In the genomic region with DNA sequence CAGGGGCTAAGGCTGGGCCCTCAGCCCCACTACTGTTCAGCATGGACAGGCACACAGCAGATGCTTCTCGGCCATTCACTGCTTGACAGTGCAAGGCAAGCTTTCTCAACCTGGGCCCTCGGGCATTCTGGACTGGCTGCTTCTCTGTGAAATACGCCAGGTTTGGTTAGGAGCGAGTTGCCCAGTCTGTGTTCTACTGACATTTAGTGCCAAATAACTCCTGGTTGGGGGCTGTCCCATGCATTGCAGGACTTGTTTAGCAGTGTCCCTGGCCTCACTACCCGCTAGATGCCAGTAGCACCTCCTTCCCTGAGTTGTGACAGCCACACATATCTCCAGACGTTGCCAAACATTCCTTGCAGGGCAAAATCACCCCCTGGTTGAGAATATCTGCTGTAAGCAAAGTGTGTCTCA, we compare ENCODE assay signal across 15 cellular contexts.
A peak's percentile ranks its signal among the peaks of the same experiment; 100 is the strongest.
DNase-seq lines count a peak whose midpoint lies in the region; ATAC-seq, FAIRE-seq and TF ChIP-seq lines count a peak whose summit lies in the region.
"Had no signal": no experiment of that assay in that cellular context is flagged by ENCODE, and none has a peak within 500 bp of the region (broad histone marks: within the 10 kb centered on the region; RNA-seq: fewer than 3 reads in every experiment).

No MANE protein-coding gene starts in this region.

- no peak overlapping the region for H2BK12ac ChIP-seq in trophoblast cell (ENCODE audit: low read length)

- H3K14ac ChIP-seq in trophoblast cell (ENCODE audit: low read length) = no peak overlapping the region

- no peak overlapping the region for H3K18ac ChIP-seq in trophoblast cell (ENCODE audit: low read length)

- H3K27me3 ChIP-seq in esophagus squamous epithelium (no peaks in the 10 kb centered on the region), pancreas (no peaks in the 10 kb centered on the region), upper lobe of left lung (no peaks in the 10 kb centered on the region), trophoblast cell (ENCODE audit: insufficient read depth, low read length) (no peaks in the 10 kb centered on the region)

- no peak overlapping the region for H3K4ac ChIP-seq in trophoblast cell (ENCODE audit: low read depth, low read length)

- H3K23ac ChIP-seq in trophoblast cell (ENCODE audit: low read length) = no peak overlapping the region

- no peaks in the 10 kb centered on the region for H3K79me1 ChIP-seq in trophoblast cell (ENCODE audit: low read length)

- H3K4me1 ChIP-seq in esophagus squamous epithelium = peaks cover 9 to 45% (median 15%) of the 10 kb centered on the region in 3 donors
- H3K4me1 ChIP-seq in pancreas = peaks cover 0 to 7% (median 0%) of the 10 kb centered on the region in 3 donors
- H3K4me1 ChIP-seq in upper lobe of left lung = peaks cover 39 to 55% (median 48%) of the 10 kb centered on the region in 4 donors
- H3K4me1 ChIP-seq in trophoblast cell (ENCODE audit: control insufficient read depth in 1 of 2, insufficient read depth in 2 of 2, low read length in 2 of 2) = no peaks in the 10 kb centered on the region

- H4K91ac ChIP-seq in trophoblast cell (ENCODE audit: low read depth, low read length) = no peak overlapping the region

- H3K27ac Mint-ChIP-seq in glutamatergic neuron (ENCODE audit: unreplicated experiment) = no peak overlapping the region
- no peak overlapping the region for H3K27ac Mint-ChIP-seq in activated naive CD8-positive, alpha-beta T cell treated with anti-CD3 and anti-CD28 coated beads for 36 hours
- H3K27ac Mint-ChIP-seq: activated T-helper 2 cell treated with anti-CD3 and anti-CD28 coated beads, Interferon-gamma antibody, Interleukin-2, Interleukin-4, amounts not matched to agents 10 μg/mL and 5 μg/mL and 100 μg/mL, durations not matched to agents 14 hours and 24 hours and 36 hours had no signal

- H3K4me1 Mint-ChIP-seq in glutamatergic neuron (ENCODE audit: low read depth, unreplicated experiment) = peaks cover 4% of the 10 kb centered on the region
- H3K4me1 Mint-ChIP-seq in activated naive CD8-positive, alpha-beta T cell treated with anti-CD3 and anti-CD28 coated beads for 36 hours = peaks cover 22% of the 10 kb centered on the region

- intact Hi-C loops in Right ventricle myocardium superior (cut with DNase I) = no loop called here
- intact Hi-C loops in Right ventricle myocardium inferior (cut with DNase I) = loop anchor here (2.0 kb wide), 1 partner anchor 31 kb away; no protein-coding TSS in a partner anchor
- intact Hi-C loops in esophagus squamous epithelium (cut with DNase I) = no loop called here
- intact Hi-C loops in pancreas (cut with DNase I) = no loop called here

- H3K4me2 ChIP-seq in trophoblast cell (ENCODE audit: low read length) = no peak overlapping the region

- H3K9me3 Mint-ChIP-seq in glutamatergic neuron (ENCODE audit: unreplicated experiment) = peaks cover 1% of the 10 kb centered on the region
- H3K9me3 Mint-ChIP-seq in activated naive CD8-positive, alpha-beta T cell treated with anti-CD3 and anti-CD28 coated beads for 36 hours = no peaks in the 10 kb centered on the region
- H3K9me3 Mint-ChIP-seq: activated T-helper 2 cell treated with anti-CD3 and anti-CD28 coated beads, Interferon-gamma antibody, Interleukin-2, Interleukin-4, amounts not matched to agents 10 μg/mL and 5 μg/mL and 100 μg/mL, durations not matched to agents 14 hours and 24 hours and 36 hours had no signal

- H3K9ac ChIP-seq in trophoblast cell (ENCODE audit: low read length) = no peak overlapping the region

- FAIRE-seq in pancreas (lab: Jason Lieb, UNC) = no peak
- FAIRE-seq: GM12891 had no signal

- H3K4me3 ChIP-seq in esophagus squamous epithelium (no peak overlapping the region), pancreas (no peak overlapping the region), upper lobe of left lung (no peak overlapping the region), trophoblast cell (ENCODE audit: low read depth, low read length) (no peak overlapping the region)

- no peak overlapping the region for H3K4me3 Mint-ChIP-seq in glutamatergic neuron (ENCODE audit: unreplicated experiment)
- H3K4me3 Mint-ChIP-seq in activated naive CD8-positive, alpha-beta T cell treated with anti-CD3 and anti-CD28 coated beads for 36 hours = no peak overlapping the region

- 21 to 55% methylated on average over 3 to 6 of the region's 6 CpGs for WGBS in esophagus squamous epithelium, 2 donors
- WGBS in pancreas, 2 donors = 58 to 61% methylated on average over 6 of the region's 6 CpGs
- 51 to 76% methylated on average over 2 to 6 of the region's 6 CpGs for WGBS in upper lobe of left lung, 2 donors
- no CpG with 5 or more reads among the region's 6 CpGs for WGBS in trophoblast cell (ENCODE audit: extremely low coverage, insufficient coverage, insufficient read length)

- TF ChIP-seq EP300 in upper lobe of left lung (IDR thresholded peaks at IDR 0.05) = no peak

- TF ChIP-seq POLR2A in esophagus squamous epithelium (IDR thresholded peaks at IDR 0.05) (no peak), upper lobe of left lung (IDR thresholded peaks at IDR 0.05) (no peak)

- no peak overlapping the region for H2BK5ac ChIP-seq in trophoblast cell (ENCODE audit: low read depth, low read length, poor library complexity)

- H4K8ac ChIP-seq in trophoblast cell (ENCODE audit: low read depth, low read length) = no peak overlapping the region

- no peaks in the 10 kb centered on the region for H3K36me3 Mint-ChIP-seq in glutamatergic neuron (ENCODE audit: unreplicated experiment)
- no peaks in the 10 kb centered on the region for H3K36me3 Mint-ChIP-seq in activated naive CD8-positive, alpha-beta T cell treated with anti-CD3 and anti-CD28 coated beads for 36 hours

- no peak overlapping the region for H2AFZ ChIP-seq in trophoblast cell (ENCODE audit: insufficient read depth, low read length, poor library complexity)

- TF ChIP-seq CTCF in esophagus squamous epithelium (IDR thresholded peaks at IDR 0.05) (no peak), pancreas (IDR thresholded peaks at IDR 0.05) (no peak), upper lobe of left lung (IDR thresholded peaks at IDR 0.05) (no peak), glutamatergic neuron (IDR thresholded peaks at IDR 0.05; ENCODE audit: partially characterized antibody, unreplicated experiment) (no peak)

- H3K27me3 Mint-ChIP-seq in glutamatergic neuron (ENCODE audit: unreplicated experiment) = peaks cover 4% of the 10 kb centered on the region
- H3K27me3 Mint-ChIP-seq in activated naive CD8-positive, alpha-beta T cell treated with anti-CD3 and anti-CD28 coated beads for 36 hours = peaks cover 20% of the 10 kb centered on the region

- H3K27ac ChIP-seq in esophagus squamous epithelium = peak overlapping the region in 3 of 4 donors; percentile 76 to 78 (median 78)
- peak overlapping the region; percentile 11 to 63 (median 36) for H3K27ac ChIP-seq in pancreas
- peak overlapping the region; percentile 83 to 93 (median 86) for H3K27ac ChIP-seq in upper lobe of left lung
- no peak overlapping the region for H3K27ac ChIP-seq in trophoblast cell (ENCODE audit: low read depth, low read length)

- DNase-seq in Right ventricle myocardium superior = no peak
- no peak for DNase-seq in Right ventricle myocardium inferior (ENCODE audit: missing footprints)
- no peak for DNase-seq in esophagus squamous epithelium (lab: John Stamatoyannopoulos, UW)
- DNase-seq in pancreas = peak in 1 of 6 donors; percentile 24
- no peak for DNase-seq in upper lobe of left lung
- no peak for DNase-seq in glutamatergic neuron
- no peak for DNase-seq in trophoblast cell
- no peak for DNase-seq in activated naive CD8-positive, alpha-beta T cell treated with anti-CD3 and anti-CD28 coated beads for 36 hours
- DNase-seq: ACHN; activated CD4-positive, alpha-beta T cell treated with anti-CD3 and anti-CD28 coated beads, Interleukin-2, amount 50 U/mL, for 1 hour; effector memory CD4-positive, alpha-beta T cell; foreskin fibroblast; NCI-H2081 treated with DMSO at 0.1 percent for 48 hours had no signal

- H3K9me3 ChIP-seq in esophagus squamous epithelium = no peaks in the 10 kb centered on the region
- no peaks in the 10 kb centered on the region for H3K9me3 ChIP-seq in pancreas
- no peaks in the 10 kb centered on the region for H3K9me3 ChIP-seq in upper lobe of left lung
- peaks cover 2% of the 10 kb centered on the region for H3K9me3 ChIP-seq in trophoblast cell (ENCODE audit: insufficient read depth, low read depth, low read length)

- no peak overlapping the region for H4K12ac ChIP-seq in trophoblast cell (ENCODE audit: low read depth, low read length)

- H2BK120ac ChIP-seq in trophoblast cell (ENCODE audit: insufficient read depth, low read length, poor library complexity) = no peak overlapping the region

- H3K79me2 ChIP-seq in trophoblast cell (ENCODE audit: control insufficient read depth, insufficient read depth, low read length, poor library complexity) = no peaks in the 10 kb centered on the region

- H2AK5ac ChIP-seq in trophoblast cell (ENCODE audit: low read length) = no peak overlapping the region

- H3K36me3 ChIP-seq in esophagus squamous epithelium (no peaks in the 10 kb centered on the region), pancreas (no peaks in the 10 kb centered on the region), upper lobe of left lung (no peaks in the 10 kb centered on the region), trophoblast cell (ENCODE audit: control insufficient read depth in 1 of 2, insufficient read depth in 2 of 2, low read length in 2 of 2) (no peaks in the 10 kb centered on the region)

- ATAC-seq in Right ventricle myocardium superior (ENCODE audit: poor library complexity) = peak; percentile 11
- ATAC-seq in Right ventricle myocardium inferior = no peak
- ATAC-seq in pancreas = peak in 3 of 4 donors; percentile 7 to 47 (median 25)
- peak in 1 of 2 donors; percentile 3 for ATAC-seq in upper lobe of left lung (ENCODE audit: low FRiP score in 2 of 2)
